In genomic region chr5:3595102-3595961, GRCh38 we compare ENCODE assay signal across 7 cellular contexts. TPM values are rescaled to one million over a fixed set of nuclear protein-coding genes. Genes with fewer than 3 reads are reported as not detected.
DNase-seq lines count a peak whose midpoint lies in the region; ATAC-seq and TF ChIP-seq lines count a peak whose summit lies in the region.

IRX1 (plus strand) TSS chr5:3595832; CDS start chr5:3596106, 274 bp downstream.

- peaks cover 13% of the 10 kb centered on the region for H3K36me3 ChIP-seq in MG63

- ATAC-seq in HG03378 (IDR thresholded peaks at IDR 0.05; ENCODE audit: unreplicated experiment): no peak
- ATAC-seq in GM18868 (IDR thresholded peaks at IDR 0.05; ENCODE audit: unreplicated experiment): no peak

- peak within 1 kb of the TSS; percentile 69 for H3K4me3 ChIP-seq in MG63
- peak within 1 kb of the TSS; percentile 70 for H3K4me3 ChIP-seq in astrocyte of the cerebellum (ENCODE audit: low read depth, low read length)

- peak; percentile 90 for DNase-seq in MG63
- no peak for DNase-seq in astrocyte of the cerebellum (ENCODE audit: low read depth)
- peak; percentile 71 for DNase-seq in iPS-NIHi11 (ENCODE audit: low spot score)
- peak; percentile 18 for DNase-seq in stromal cell of bone marrow (ENCODE audit: low read depth)
- no peak for DNase-seq in DMS79 treated with DMSO at 0.1 percent for 48 hours (lab: John Stamatoyannopoulos, UW)

- no peak for TF ChIP-seq CTCF in astrocyte of the cerebellum (IDR thresholded peaks at IDR 0.05; ENCODE audit: low read depth, low read length, missing control alignments)

- H3K9me3 ChIP-seq in MG63: no peaks in the 10 kb centered on the region

- H3K27me3 ChIP-seq in MG63: peaks cover 15% of the 10 kb centered on the region

- in situ Hi-C loops in astrocyte of the cerebellum (cut with HindIII; ENCODE audit: low sequenced_read_pairs): no loop called here

RNA-seq across cellular contexts. Expression of gene IRX1, which starts in this region (rescaled TPM):
- total RNA-seq in MG63 (2014; rRNA removed; shearing (Covaris generic); ENCODE audit: low replicate concordance): 7.4 and 16.7 TPM in 2 replicates

Comparison
In these comparisons a context has a peak if more than half of its experiments do, and no peak if none do; other contexts are left out.
1. DNase-seq: peak in MG63 (single experiment), iPS-NIHi11 (single experiment) and stromal cell of bone marrow (single experiment); none in astrocyte of the cerebellum (single experiment) and DMS79 treated with DMSO at 0.1 percent for 48 hours (single experiment).